In the genomic region with DNA sequence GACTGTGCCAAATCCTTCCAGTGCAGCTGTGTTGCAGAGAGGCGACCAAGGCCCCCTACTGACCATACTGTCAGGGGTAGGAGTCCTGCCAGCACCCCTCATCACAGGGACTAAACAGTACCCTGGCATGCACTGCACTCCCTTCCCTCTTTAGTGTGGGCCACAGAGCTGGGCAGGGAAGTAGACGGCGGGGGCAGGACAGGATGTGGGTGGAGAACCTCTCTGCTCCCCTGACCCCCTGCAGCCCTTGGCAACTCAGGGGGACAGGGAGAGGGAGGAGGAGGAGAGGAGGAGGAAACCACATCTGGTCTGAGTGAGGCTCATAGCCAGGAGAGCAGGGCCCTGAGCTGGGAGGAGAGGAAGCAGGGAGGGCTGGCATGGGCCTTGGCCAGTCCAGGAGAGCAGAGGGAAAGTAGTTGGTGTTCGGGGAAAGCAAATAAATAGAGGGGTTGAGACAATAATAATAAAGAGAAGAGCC, we compare ENCODE assay signal across 1 cellular context.
TF ChIP-seq lines count a peak whose summit lies in the region.

No MANE protein-coding gene starts in this region.

TF ChIP-seq in HEK293, 187 proteins besides CTCF, POLR2A, EP300 and RAD21 (continued from another document):
- TF ChIP-seq ZNF473 (tag by site-specific recombination; IDR thresholded peaks at IDR 0.05) (no peak), PRDM2 (tag by site-specific recombination; IDR thresholded peaks at IDR 0.05; ENCODE audit: borderline replicate concordance) (no peak), ZNF544 (tag by site-specific recombination; IDR thresholded peaks at IDR 0.05) (no peak), SCRT2 (tag by site-specific recombination; IDR thresholded peaks at IDR 0.05) (no peak), ZNF341 (tag by site-specific recombination; IDR thresholded peaks at IDR 0.05; ENCODE audit: low read depth) (peak; percentile 45; the same call in 1 of the 2 replicates), ZNF830 (tag by site-specific recombination; IDR thresholded peaks at IDR 0.05; ENCODE audit: low read depth) (no peak), ZNF776 (tag by site-specific recombination; IDR thresholded peaks at IDR 0.05; ENCODE audit: borderline replicate concordance) (no peak), MZF1 (tag by site-specific recombination; IDR thresholded peaks at IDR 0.05; ENCODE audit: borderline replicate concordance) (no peak), PATZ1 (tag by site-specific recombination; IDR thresholded peaks at IDR 0.05) (no peak), MYNN (tag by site-specific recombination; IDR thresholded peaks at IDR 0.05; ENCODE audit: borderline replicate concordance) (no peak), ZNF843 (tag by site-specific recombination; IDR thresholded peaks at IDR 0.05) (no peak), ZNF670 (tag by site-specific recombination; IDR thresholded peaks at IDR 0.05; ENCODE audit: low read depth) (no peak), TSHZ1 (tag by site-specific recombination; IDR thresholded peaks at IDR 0.05; ENCODE audit: borderline replicate concordance) (no peak), GLIS2 (tag by site-specific recombination; IDR thresholded peaks at IDR 0.05) (0 out of 2 replicates have a peak, but pooled peaks have one; percentile 21), SP7 (tag by site-specific recombination; IDR thresholded peaks at IDR 0.05) (0 out of 2 replicates have a peak, but pooled peaks have one; percentile 37), SP3 (tag by site-specific recombination; IDR thresholded peaks at IDR 0.05) (no peak), ZNF248 (tag by site-specific recombination; IDR thresholded peaks at IDR 0.05) (no peak), ZNF157 (tag by site-specific recombination; IDR thresholded peaks at IDR 0.05) (no peak), ZNF239 (tag by site-specific recombination; IDR thresholded peaks at IDR 0.05) (no peak)
- TF ChIP-seq, protein P1, sequence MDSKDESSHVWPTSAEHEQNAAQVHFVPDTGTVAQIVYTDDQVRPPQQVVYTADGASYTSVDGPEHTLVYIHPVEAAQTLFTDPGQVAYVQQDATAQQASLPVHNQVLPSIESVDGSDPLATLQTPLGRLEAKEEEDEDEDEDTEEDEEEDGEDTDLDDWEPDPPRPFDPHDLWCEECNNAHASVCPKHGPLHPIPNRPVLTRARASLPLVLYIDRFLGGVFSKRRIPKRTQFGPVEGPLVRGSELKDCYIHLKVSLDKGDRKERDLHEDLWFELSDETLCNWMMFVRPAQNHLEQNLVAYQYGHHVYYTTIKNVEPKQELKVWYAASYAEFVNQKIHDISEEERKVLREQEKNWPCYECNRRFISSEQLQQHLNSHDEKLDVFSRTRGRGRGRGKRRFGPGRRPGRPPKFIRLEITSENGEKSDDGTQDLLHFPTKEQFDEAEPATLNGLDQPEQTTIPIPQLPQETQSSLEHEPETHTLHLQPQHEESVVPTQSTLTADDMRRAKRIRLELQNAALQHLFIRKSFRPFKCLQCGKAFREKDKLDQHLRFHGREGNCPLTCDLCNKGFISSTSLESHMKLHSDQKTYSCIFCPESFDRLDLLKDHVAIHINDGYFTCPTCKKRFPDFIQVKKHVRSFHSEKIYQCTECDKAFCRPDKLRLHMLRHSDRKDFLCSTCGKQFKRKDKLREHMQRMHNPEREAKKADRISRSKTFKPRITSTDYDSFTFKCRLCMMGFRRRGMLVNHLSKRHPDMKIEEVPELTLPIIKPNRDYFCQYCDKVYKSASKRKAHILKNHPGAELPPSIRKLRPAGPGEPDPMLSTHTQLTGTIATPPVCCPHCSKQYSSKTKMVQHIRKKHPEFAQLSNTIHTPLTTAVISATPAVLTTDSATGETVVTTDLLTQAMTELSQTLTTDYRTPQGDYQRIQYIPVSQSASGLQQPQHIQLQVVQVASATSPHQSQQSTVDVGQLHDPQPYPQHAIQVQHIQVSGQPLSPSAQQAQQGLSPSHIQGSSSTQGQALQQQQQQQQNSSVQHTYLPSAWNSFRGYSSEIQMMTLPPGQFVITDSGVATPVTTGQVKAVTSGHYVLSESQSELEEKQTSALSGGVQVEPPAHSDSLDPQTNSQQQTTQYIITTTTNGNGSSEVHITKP (tag by site-specific recombination; IDR thresholded peaks at IDR 0.05): 0 out of 2 replicates have a peak, but pooled peaks have one; percentile 7
- TF ChIP-seq, protein P2, sequence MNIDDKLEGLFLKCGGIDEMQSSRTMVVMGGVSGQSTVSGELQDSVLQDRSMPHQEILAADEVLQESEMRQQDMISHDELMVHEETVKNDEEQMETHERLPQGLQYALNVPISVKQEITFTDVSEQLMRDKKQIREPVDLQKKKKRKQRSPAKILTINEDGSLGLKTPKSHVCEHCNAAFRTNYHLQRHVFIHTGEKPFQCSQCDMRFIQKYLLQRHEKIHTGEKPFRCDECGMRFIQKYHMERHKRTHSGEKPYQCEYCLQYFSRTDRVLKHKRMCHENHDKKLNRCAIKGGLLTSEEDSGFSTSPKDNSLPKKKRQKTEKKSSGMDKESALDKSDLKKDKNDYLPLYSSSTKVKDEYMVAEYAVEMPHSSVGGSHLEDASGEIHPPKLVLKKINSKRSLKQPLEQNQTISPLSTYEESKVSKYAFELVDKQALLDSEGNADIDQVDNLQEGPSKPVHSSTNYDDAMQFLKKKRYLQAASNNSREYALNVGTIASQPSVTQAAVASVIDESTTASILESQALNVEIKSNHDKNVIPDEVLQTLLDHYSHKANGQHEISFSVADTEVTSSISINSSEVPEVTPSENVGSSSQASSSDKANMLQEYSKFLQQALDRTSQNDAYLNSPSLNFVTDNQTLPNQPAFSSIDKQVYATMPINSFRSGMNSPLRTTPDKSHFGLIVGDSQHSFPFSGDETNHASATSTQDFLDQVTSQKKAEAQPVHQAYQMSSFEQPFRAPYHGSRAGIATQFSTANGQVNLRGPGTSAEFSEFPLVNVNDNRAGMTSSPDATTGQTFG (tag by site-specific recombination; IDR thresholded peaks at IDR 0.05; ENCODE audit: borderline replicate concordance): no peak
- TF ChIP-seq, protein P3, sequence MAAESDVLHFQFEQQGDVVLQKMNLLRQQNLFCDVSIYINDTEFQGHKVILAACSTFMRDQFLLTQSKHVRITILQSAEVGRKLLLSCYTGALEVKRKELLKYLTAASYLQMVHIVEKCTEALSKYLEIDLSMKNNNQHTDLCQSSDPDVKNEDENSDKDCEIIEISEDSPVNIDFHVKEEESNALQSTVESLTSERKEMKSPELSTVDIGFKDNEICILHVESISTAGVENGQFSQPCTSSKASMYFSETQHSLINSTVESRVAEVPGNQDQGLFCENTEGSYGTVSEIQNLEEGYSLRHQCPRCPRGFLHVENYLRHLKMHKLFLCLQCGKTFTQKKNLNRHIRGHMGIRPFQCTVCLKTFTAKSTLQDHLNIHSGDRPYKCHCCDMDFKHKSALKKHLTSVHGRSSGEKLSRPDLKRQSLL (tag by site-specific recombination; IDR thresholded peaks at IDR 0.05): no peak
- TF ChIP-seq, protein P4, sequence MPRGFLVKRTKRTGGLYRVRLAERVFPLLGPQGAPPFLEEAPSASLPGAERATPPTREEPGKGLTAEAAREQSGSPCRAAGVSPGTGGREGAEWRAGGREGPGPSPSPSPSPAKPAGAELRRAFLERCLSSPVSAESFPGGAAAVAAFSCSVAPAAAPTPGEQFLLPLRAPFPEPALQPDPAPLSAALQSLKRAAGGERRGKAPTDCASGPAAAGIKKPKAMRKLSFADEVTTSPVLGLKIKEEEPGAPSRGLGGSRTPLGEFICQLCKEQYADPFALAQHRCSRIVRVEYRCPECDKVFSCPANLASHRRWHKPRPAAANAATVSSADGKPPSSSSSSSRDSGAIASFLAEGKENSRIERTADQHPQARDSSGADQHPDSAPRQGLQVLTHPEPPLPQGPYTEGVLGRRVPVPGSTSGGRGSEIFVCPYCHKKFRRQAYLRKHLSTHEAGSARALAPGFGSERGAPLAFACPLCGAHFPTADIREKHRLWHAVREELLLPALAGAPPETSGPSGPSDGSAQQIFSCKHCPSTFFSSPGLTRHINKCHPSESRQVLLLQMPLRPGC (tag by site-specific recombination; IDR thresholded peaks at IDR 0.05): no peak
